ENCODE assay signal across 8 cellular contexts in genomic region chr17:63702223-63702577, GRCh38. TPM values are rescaled to one million over a fixed set of nuclear protein-coding genes. Genes with fewer than 3 reads are reported as not detected.
A peak's percentile ranks its signal among the peaks of the same experiment; 100 is the strongest.
DNase-seq lines count a peak whose midpoint lies in the region; TF ChIP-seq lines count a peak whose summit lies in the region.

No MANE protein-coding gene starts in this region.

- peaks cover 17% of the 10 kb centered on the region for H3K36me3 Mint-ChIP-seq in Caco-2 (ENCODE audit: insufficient read depth, unreplicated experiment)
- H3K36me3 Mint-ChIP-seq in MCF 10A (ENCODE audit: insufficient read depth, unreplicated experiment): peaks cover 38% of the 10 kb centered on the region

- CTCF ChIA-PET in Caco-2 (lab: Charles Lee) (interaction anchor here (0.7 kb wide), 1 partner anchor 86 kb away, joined by 3 read pairs; no protein-coding TSS in a partner anchor), MCF 10A (lab: Yijun Ruan, JAX) (no interaction called here)

- no peaks in the 10 kb centered on the region for H3K9me3 ChIP-seq in Caco-2

- H3K27me3 Mint-ChIP-seq in Caco-2 (ENCODE audit: insufficient read depth, unreplicated experiment) (no peaks in the 10 kb centered on the region), MCF 10A (ENCODE audit: insufficient read depth, unreplicated experiment) (no peaks in the 10 kb centered on the region)

- TF ChIP-seq CTCF in Caco-2 (IDR thresholded peaks at IDR 0.05; ENCODE audit: insufficient read depth in 1 of 2, low read depth in 1 of 2, low read length in 1 of 2, severe bottlenecking in 1 of 2, unreplicated experiment in 1 of 2) (no peak), MCF 10A (IDR thresholded peaks at IDR 0.05; ENCODE audit: unreplicated experiment) (no peak)

- intact Hi-C loops in Caco-2 (cut with micrococcal nuclease; ENCODE audit: unreplicated experiment) (loop anchor here (5.0 kb wide), 1 partner anchor 40 kb away; the partner anchor contains the start of gene STRADA), MCF 10A (cut with micrococcal nuclease) (no loop called here)

- no peaks in the 10 kb centered on the region for H3K27me3 ChIP-seq in Caco-2 (replicated peaks; ENCODE audit: control insufficient read depth, insufficient read depth, low read length)

- no peaks in the 10 kb centered on the region for H3K4me1 ChIP-seq in Caco-2

- H3K36me3 ChIP-seq in Caco-2 (ENCODE audit: control insufficient read depth, insufficient read depth, low read length): no peaks in the 10 kb centered on the region

- no peaks in the 10 kb centered on the region for H3K4me1 Mint-ChIP-seq in Caco-2 (ENCODE audit: low read depth, unreplicated experiment)
- H3K4me1 Mint-ChIP-seq in MCF 10A (ENCODE audit: insufficient read depth, unreplicated experiment): no peaks in the 10 kb centered on the region

- peak; percentile 50 for DNase-seq in GM19238 (ENCODE audit: insufficient read length, low spot score)
- DNase-seq in T-helper 1 cell: peak; percentile 32 to 87 (median 53)
- DNase-seq in central memory CD4-positive, alpha-beta T cell: peak; percentile 63
- DNase-seq in stimulated activated CD8-positive, alpha-beta memory T cell treated with anti-CD3 and anti-CD28 coated beads, Interleukin-12 subunit alpha, Interleukin-12 subunit beta, amount 100 ng/mL, for 4 hours (ENCODE audit: low read depth): peak; percentile 33
- DNase-seq in GOT3 (lab: John Stamatoyannopoulos, UW): no peak
- no peak for DNase-seq in DMS79 (lab: John Stamatoyannopoulos, UW)
- DNase-seq in Caco-2: no peak
- no peak for DNase-seq in MCF 10A (ENCODE audit: unreplicated experiment)

- BruUV-seq in Caco-2 (replicated peaks; lab: Mats Ljungman, UMichigan) (no TSS peak), MCF 10A (replicated peaks; lab: Mats Ljungman, UMichigan) (no TSS peak)

- POLR2A ChIA-PET in Caco-2 (lab: Charles Lee) (no interaction called here), MCF 10A (lab: Yijun Ruan, JAX) (interaction anchor here (1.0 kb wide), 1 partner anchor 8 kb away, joined by 4 read pairs; no protein-coding TSS in a partner anchor)

- no peak overlapping the region for H3K4me3 Mint-ChIP-seq in Caco-2 (ENCODE audit: unreplicated experiment)
- H3K4me3 Mint-ChIP-seq in MCF 10A (ENCODE audit: unreplicated experiment): no peak overlapping the region

- H3K27ac Mint-ChIP-seq in Caco-2 (ENCODE audit: unreplicated experiment) (no peak overlapping the region), MCF 10A (ENCODE audit: low read depth, unreplicated experiment) (no peak overlapping the region)

- no peaks in the 10 kb centered on the region for H3K9me3 Mint-ChIP-seq in Caco-2 (ENCODE audit: unreplicated experiment)
- H3K9me3 Mint-ChIP-seq in MCF 10A (ENCODE audit: unreplicated experiment): no peaks in the 10 kb centered on the region

- no peak overlapping the region for H3K4me3 ChIP-seq in Caco-2 (ENCODE audit: low read depth, low read length)

RNA-seq across cellular contexts. Expression of gene LIMD2, which starts 2.3 kb away (rescaled TPM):
- total RNA-seq in Caco-2 (2022) (4.1 and 5.1 TPM in 2 replicates), MCF 10A (2022) (0.56 and 0.93 TPM in 2 replicates)

RNA-seq across cellular contexts. Expression of gene STRADA, which starts 39.4 kb away (rescaled TPM):
- total RNA-seq in Caco-2 (2022) (23.4 and 24.7 TPM in 2 replicates), MCF 10A (2022) (36.5 and 36.6 TPM in 2 replicates)

Comparison
In these comparisons a context has a peak if more than half of its experiments do, and no peak if none do; other contexts are left out.
1. DNase-seq: peak in GM19238 (single experiment), T-helper 1 cell (5 of 5), central memory CD4-positive, alpha-beta T cell (single experiment) and stimulated activated CD8-positive, alpha-beta memory T cell treated with anti-CD3 and anti-CD28 coated beads, Interleukin-12 subunit alpha, Interleukin-12 subunit beta, amount 100 ng/mL, for 4 hours (single experiment); none in GOT3 (single experiment), DMS79 (single experiment), Caco-2 (0 of 2) and MCF 10A (single experiment).